14 cellular contexts compared by ENCODE assay signal in the genomic region with DNA sequence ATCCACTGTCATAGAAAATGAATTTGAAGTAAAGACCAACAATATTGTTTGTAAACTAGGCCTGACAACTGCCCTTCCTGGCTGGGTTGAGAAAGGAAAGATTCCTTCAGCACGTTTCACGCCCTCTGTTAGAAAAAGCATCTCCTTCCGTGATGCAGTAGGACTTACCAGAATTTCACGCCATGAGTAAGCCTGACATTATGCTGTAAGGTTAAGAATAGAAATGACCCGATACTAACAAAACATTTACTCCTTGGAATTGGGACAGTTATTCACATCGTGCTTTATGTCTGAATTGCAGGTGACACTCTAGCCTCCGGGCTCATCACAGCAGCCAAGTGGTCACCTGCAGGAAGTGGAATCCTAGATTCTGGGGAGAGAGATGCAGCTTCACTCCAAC. TPM values are rescaled to one million over a fixed set of nuclear protein-coding genes. Genes with fewer than 3 reads are reported as not detected.
A peak's percentile ranks its signal among the peaks of the same experiment; 100 is the strongest.
DNase-seq lines count a peak whose midpoint lies in the region; ATAC-seq, FAIRE-seq and TF ChIP-seq lines count a peak whose summit lies in the region.
"Had no signal": no experiment of that assay in that cellular context is flagged by ENCODE, and none has a peak within 500 bp of the region (broad histone marks: within the 10 kb centered on the region; RNA-seq: fewer than 3 reads in every experiment).

No MANE protein-coding gene starts in this region.

- H3K27ac Mint-ChIP-seq in activated T-helper 2 cell treated with anti-CD3 and anti-CD28 coated beads, Interferon-gamma antibody, Interleukin-2, Interleukin-4, amounts not matched to agents 10 μg/mL and 5 μg/mL and 100 μg/mL, durations not matched to agents 14 hours and 24 hours and 36 hours = no peak overlapping the region
- H3K27ac Mint-ChIP-seq: neural progenitor cell had no signal

- CTCF ChIA-PET in A549 (lab: Yijun Ruan, JAX) = interaction anchor here (1.0 to 1.7 kb wide), 7 partner anchors 8 to 179 kb away, joined by 3 to 8 read pairs (median 4); no protein-coding TSS in a partner anchor

- DNase-seq in A549 (ENCODE audit: low read depth in 1 of 2, low spot score in 1 of 2) (peak in 1 of 2 experiments; percentile 80), H54 (ENCODE audit: insufficient read length, low spot score) (no peak), SHP77 treated with DMSO at 0.1 percent for 48 hours (lab: John Stamatoyannopoulos, UW) (peak; percentile 55), fibroblast of pulmonary artery (ENCODE audit: low read depth) (peak; percentile 62), GM19238 (ENCODE audit: insufficient read length, low spot score) (no peak), cerebellar cortex (ENCODE audit: low spot score) (no peak), NCI-H2107 (lab: John Stamatoyannopoulos, UW) (no peak)
- DNase-seq in activated T-helper 2 cell treated with anti-CD3 and anti-CD28 coated beads, Interferon-gamma antibody, Interleukin-2, Interleukin-4, amounts not matched to agents 10 μg/mL and 5 μg/mL and 100 μg/mL, durations not matched to agents 14 hours and 24 hours and 36 hours (ENCODE audit: low spot score) = no peak
- DNase-seq: left colon had no signal

- intact Hi-C loops in activated T-helper 2 cell treated with anti-CD3 and anti-CD28 coated beads, Interferon-gamma antibody, Interleukin-2, Interleukin-4, amounts not matched to agents 10 μg/mL and 5 μg/mL and 100 μg/mL, durations not matched to agents 14 hours and 24 hours and 36 hours (cut with micrococcal nuclease) = no loop called here

- peaks cover 6% of the 10 kb centered on the region for H3K4me1 Mint-ChIP-seq in activated T-helper 2 cell treated with anti-CD3 and anti-CD28 coated beads, Interferon-gamma antibody, Interleukin-2, Interleukin-4, amounts not matched to agents 10 μg/mL and 5 μg/mL and 100 μg/mL, durations not matched to agents 14 hours and 24 hours and 36 hours (ENCODE audit: low read depth)
- H3K4me1 Mint-ChIP-seq: neural progenitor cell had no signal

- FAIRE-seq in A549 (lab: Jason Lieb, UNC) (peak; percentile 97), H54 (lab: Jason Lieb, UNC) (peak; percentile 15)

- H3K36me3 Mint-ChIP-seq in activated T-helper 2 cell treated with anti-CD3 and anti-CD28 coated beads, Interferon-gamma antibody, Interleukin-2, Interleukin-4, amounts not matched to agents 10 μg/mL and 5 μg/mL and 100 μg/mL, durations not matched to agents 14 hours and 24 hours and 36 hours (ENCODE audit: low read depth) = no peaks in the 10 kb centered on the region
- H3K36me3 Mint-ChIP-seq: neural progenitor cell had no signal

- no peaks in the 10 kb centered on the region for H3K9me3 ChIP-seq in A549
- H3K9me3 ChIP-seq: ascending aorta, BLaER1 had no signal

- 14% methylated on average over 7 of the region's 7 CpGs for WGBS in A549 (ENCODE audit: missing lambda C conversion rate)

- H3K27me3 Mint-ChIP-seq in activated T-helper 2 cell treated with anti-CD3 and anti-CD28 coated beads, Interferon-gamma antibody, Interleukin-2, Interleukin-4, amounts not matched to agents 10 μg/mL and 5 μg/mL and 100 μg/mL, durations not matched to agents 14 hours and 24 hours and 36 hours (ENCODE audit: low read depth) = peaks cover 16% of the 10 kb centered on the region

- H3K4me3 Mint-ChIP-seq in activated T-helper 2 cell treated with anti-CD3 and anti-CD28 coated beads, Interferon-gamma antibody, Interleukin-2, Interleukin-4, amounts not matched to agents 10 μg/mL and 5 μg/mL and 100 μg/mL, durations not matched to agents 14 hours and 24 hours and 36 hours (ENCODE audit: low read depth) = no peak overlapping the region
- H3K4me3 Mint-ChIP-seq: neural progenitor cell had no signal

- TF ChIP-seq CTCF in A549 (IDR thresholded peaks at IDR 0.05) = no peak
- no peak for TF ChIP-seq CTCF in fibroblast of pulmonary artery (IDR thresholded peaks at IDR 0.05; ENCODE audit: low read length, missing control alignments)

- peak in 1 of 2 experiments; percentile 26; a peak in 1 of 5 replicates for TF ChIP-seq RAD21 in A549 (conservative IDR thresholded peaks at IDR 0.05 in 1 of 2, IDR thresholded peaks at IDR 0.05 in 1 of 2)

- peak; percentile 32 to 38; a peak in 4 of 6 replicates for ATAC-seq in A549

- TF ChIP-seq POLR2A in A549 (IDR thresholded peaks at IDR 0.05; ENCODE audit: low read length) (no peak), H54 (IDR thresholded peaks at IDR 0.05; ENCODE audit: low read depth, low read length) (no peak)

- peaks cover 11% of the 10 kb centered on the region for H3K9me3 Mint-ChIP-seq in activated T-helper 2 cell treated with anti-CD3 and anti-CD28 coated beads, Interferon-gamma antibody, Interleukin-2, Interleukin-4, amounts not matched to agents 10 μg/mL and 5 μg/mL and 100 μg/mL, durations not matched to agents 14 hours and 24 hours and 36 hours

- H3K4me3 ChIP-seq in A549 = no peak overlapping the region
- no peak overlapping the region for H3K4me3 ChIP-seq in fibroblast of pulmonary artery (replicated peaks; ENCODE audit: low read depth, low read length)
- H3K4me3 ChIP-seq: ascending aorta, BLaER1, neural progenitor cell had no signal

- H3K4me2 ChIP-seq in A549 = peak overlapping the region; percentile 79
- H3K4me2 ChIP-seq: BLaER1, neural progenitor cell had no signal

- POLR2A ChIA-PET in A549 (lab: Yijun Ruan, JAX) = interaction anchor here (0.5 to 2.4 kb wide), 8 partner anchors 8 to 176 kb away, joined by 3 to 17 read pairs (median 9); a partner anchor contains a TSS

- peak in 1 of 2 experiments; percentile 12; a peak in 1 of 5 replicates for TF ChIP-seq EP300 in A549 (IDR thresholded peaks at IDR 0.05)

- H3K4me1 ChIP-seq in A549 = peaks cover 42% of the 10 kb centered on the region
- H3K4me1 ChIP-seq: ascending aorta had no signal

- H3K27ac ChIP-seq in A549 = peak overlapping the region; percentile 88 to 92
- H3K27ac ChIP-seq: ascending aorta, BLaER1, neural progenitor cell had no signal

TF ChIP-seq in A549, 52 proteins besides CTCF, POLR2A, EP300 and RAD21:
- peak; percentile 6; the same call in 1 of the 2 replicates for TF ChIP-seq BHLHE40 (IDR thresholded peaks at IDR 0.05; ENCODE audit: low read depth, low read length)
- TF ChIP-seq RARB (CRISPR knock-in tag; IDR thresholded peaks at IDR 0.05) = no peak
- peak; percentile 72; the same call in 1 of the 2 replicates for TF ChIP-seq FOSB (CRISPR knock-in tag; IDR thresholded peaks at IDR 0.05)
- TF ChIP-seq, protein P1, sequence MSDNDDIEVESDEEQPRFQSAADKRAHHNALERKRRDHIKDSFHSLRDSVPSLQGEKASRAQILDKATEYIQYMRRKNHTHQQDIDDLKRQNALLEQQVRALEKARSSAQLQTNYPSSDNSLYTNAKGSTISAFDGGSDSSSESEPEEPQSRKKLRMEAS (IDR thresholded peaks at IDR 0.05) = peak; percentile 53
- no peak for TF ChIP-seq ZC3H11A (IDR thresholded peaks at IDR 0.05)
- peak; percentile 76; the same call in 1 of the 2 replicates for TF ChIP-seq EHF (CRISPR knock-in tag; IDR thresholded peaks at IDR 0.05)
- TF ChIP-seq NFE2L2 (conservative IDR thresholded peaks at IDR 0.05; ENCODE audit: low read length) = no peak
- no peak; the same call in 1 of the 3 replicates for TF ChIP-seq SMC3 (IDR thresholded peaks at IDR 0.05)
- no peak for TF ChIP-seq CBX2 (IDR thresholded peaks at IDR 0.05; ENCODE audit: borderline replicate concordance, low read depth)
- TF ChIP-seq, protein P2, sequence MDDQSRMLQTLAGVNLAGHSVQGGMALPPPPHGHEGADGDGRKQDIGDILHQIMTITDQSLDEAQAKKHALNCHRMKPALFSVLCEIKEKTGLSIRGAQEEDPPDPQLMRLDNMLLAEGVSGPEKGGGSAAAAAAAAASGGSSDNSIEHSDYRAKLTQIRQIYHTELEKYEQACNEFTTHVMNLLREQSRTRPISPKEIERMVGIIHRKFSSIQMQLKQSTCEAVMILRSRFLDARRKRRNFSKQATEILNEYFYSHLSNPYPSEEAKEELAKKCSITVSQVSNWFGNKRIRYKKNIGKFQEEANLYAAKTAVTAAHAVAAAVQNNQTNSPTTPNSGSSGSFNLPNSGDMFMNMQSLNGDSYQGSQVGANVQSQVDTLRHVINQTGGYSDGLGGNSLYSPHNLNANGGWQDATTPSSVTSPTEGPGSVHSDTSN (IDR thresholded peaks at IDR 0.05) = no peak
- TF ChIP-seq HOXB13 (CRISPR knock-in tag; IDR thresholded peaks at IDR 0.05; ENCODE audit: low read depth) = peak; percentile 73; the same call in 1 of the 2 replicates
- no peak for TF ChIP-seq FOSL2 (IDR thresholded peaks at IDR 0.05)
- peak; percentile 75 for TF ChIP-seq FOSL2 (CRISPR knock-in tag; IDR thresholded peaks at IDR 0.05)
- TF ChIP-seq MAFK (IDR thresholded peaks at IDR 0.05; ENCODE audit: partially characterized antibody) = no peak
- peak; percentile 17; the same call in 1 of the 2 replicates for TF ChIP-seq HOXB5 (CRISPR knock-in tag; IDR thresholded peaks at IDR 0.05)
- TF ChIP-seq ZSCAN20 (CRISPR knock-in tag; IDR thresholded peaks at IDR 0.05) = no peak
- no peak for TF ChIP-seq MYC (IDR thresholded peaks at IDR 0.05; ENCODE audit: borderline replicate concordance, low read length)

RNA-seq across cellular contexts. Expression of a gene that starts 17.6 kb away (rescaled TPM):
- polyA plus RNA-seq in A549 (2011; rRNA removed) (0.57 and 0.73 TPM in 2 replicates), A549 (2017; fragmentation: RNase III; extraction: RNeasy Plus Mini Kit Qiagen cat#74134 plus additional on column Dnase treatment) (0.42 to 0.69 TPM (median 0.43 TPM) in 3 replicates)
- polyA plus RNA-seq in A549 (2012; cell fraction: cytosol; rRNA removed) = 0.52 and 0.60 TPM in 2 replicates
- 0.31 and 0.34 TPM in 2 replicates for polyA plus RNA-seq in A549 (2012; cell fraction: nucleus; rRNA removed)
- polyA minus RNA-seq in A549 (2011; rRNA and poly(A)+ RNA removed) = 1.2 TPM in 1 of 2 replicates, not detected in the other
- not detected in 2 replicates for total RNA-seq in activated T-helper 2 cell treated with anti-CD3 and anti-CD28 coated beads, Interferon-gamma antibody, Interleukin-2, Interleukin-4, amounts not matched to agents 10 μg/mL and 5 μg/mL and 100 μg/mL, durations not matched to agents 14 hours and 24 hours and 36 hours
- total RNA-seq: activated CD8-positive, alpha-beta memory T cell treated with anti-CD3 and anti-CD28 coated beads for 36 hours; ascending aorta; left colon; T-helper 1 cell treated with Interleukin-12 subunit alpha and Interleukin-12 subunit beta and Interleukin-4 antibody, amounts not matched to agents 30 ng/mL and 1 ng/mL, for 36 hours had no signal

Comparison
In these comparisons a context has a peak if more than half of its experiments do, and no peak if none do; other contexts are left out.
1. DNase-seq: peak in SHP77 treated with DMSO at 0.1 percent for 48 hours (single experiment) and fibroblast of pulmonary artery (single experiment); none in H54 (single experiment), activated T-helper 2 cell treated with anti-CD3 and anti-CD28 coated beads, Interferon-gamma antibody, Interleukin-2, Interleukin-4, amounts not matched to agents 10 μg/mL and 5 μg/mL and 100 μg/mL, durations not matched to agents 14 hours and 24 hours and 36 hours (single experiment), GM19238 (single experiment), cerebellar cortex (single experiment) and NCI-H2107 (single experiment).